Comparison of ENCODE assay signal across 8 cellular contexts in genomic region chr6:42746452-42747400, GRCh38. TPM values are rescaled to one million over a fixed set of nuclear protein-coding genes. Genes with fewer than 3 reads are reported as not detected.
DNase-seq lines count a peak whose midpoint lies in the region; ATAC-seq, FAIRE-seq and TF ChIP-seq lines count a peak whose summit lies in the region.

No MANE protein-coding gene starts in this region.

- H3K27ac ChIP-seq in A673 (ENCODE audit: low read depth, low read length, poor library complexity, severe bottlenecking): peak overlapping the region; percentile 97
- peak overlapping the region; percentile 76 for H3K27ac ChIP-seq in smooth muscle cell (ENCODE audit: low read depth)

- H3K27me3 ChIP-seq in A673 (replicated peaks; ENCODE audit: insufficient read depth, low read depth, low read length, poor library complexity) (no peaks in the 10 kb centered on the region), bronchial epithelial cell (ENCODE audit: control insufficient read depth, insufficient read depth, low read length) (no peaks in the 10 kb centered on the region), smooth muscle cell (ENCODE audit: low read depth) (no peaks in the 10 kb centered on the region)

- H3K36me3 ChIP-seq in A673 (ENCODE audit: insufficient read depth, low read length, poor library complexity, severe bottlenecking) (no peaks in the 10 kb centered on the region), bronchial epithelial cell (ENCODE audit: control insufficient read depth, insufficient read depth, low read length) (no peaks in the 10 kb centered on the region), smooth muscle cell (ENCODE audit: low read depth) (no peaks in the 10 kb centered on the region)

- WGBS in smooth muscle cell (ENCODE audit: low lambda C conversion rate): 1% methylated on average over 51 of the region's 56 CpGs

- CTCF ChIA-PET in A673 (lab: Charles Lee) (interaction anchor here (0.6 kb wide), 2 partner anchors 785 to 1624 kb away, joined by 4 to 5 read pairs; no protein-coding TSS in a partner anchor), WTC11 (lab: Charles Lee) (interaction anchor here (0.6 to 4.0 kb wide), 12 partner anchors 17 to 183 kb away, joined by 3 to 18 read pairs (median 4); partner anchors contain the start of genes RPL7L1 and UBR2)

- H3K4me2 ChIP-seq in smooth muscle cell: peak overlapping the region; percentile 96

- peak overlapping the region; percentile 100 for H3K4me3 Mint-ChIP-seq in WTC11
- peak overlapping the region; percentile 97 to 100 (median 99) for H3K4me3 Mint-ChIP-seq in immature natural killer cell

- no peak for FAIRE-seq in bronchial epithelial cell (lab: Jason Lieb, UNC)

- no peaks in the 10 kb centered on the region for H3K27me3 Mint-ChIP-seq in WTC11 (ENCODE audit: low read depth)
- peaks cover 10 to 15% (median 14%) of the 10 kb centered on the region in 3 donors for H3K27me3 Mint-ChIP-seq in immature natural killer cell (ENCODE audit: low read depth in 3 of 3)

- intact Hi-C loops in A673 (cut with micrococcal nuclease; ENCODE audit: unreplicated experiment): loop anchor here (1.0 to 2.0 kb wide), 2 partner anchors 36 to 130 kb away; partner anchors contain the start of gene BICRAL

- H3K79me2 ChIP-seq in smooth muscle cell (ENCODE audit: low read depth): peaks cover 19% of the 10 kb centered on the region

- DNase-seq in A673 (ENCODE audit: low spot score) (peak; percentile 95), NCI-H2227 (lab: John Stamatoyannopoulos, UW; ENCODE audit: unreplicated experiment) (peak; percentile 93), WTC11 (ENCODE audit: low spot score) (peak; percentile 87), bronchial epithelial cell (ENCODE audit: low read depth) (peak; percentile 85), immature natural killer cell (peak; percentile 84 to 87 (median 84)), smooth muscle cell (lab: John Stamatoyannopoulos, UW; ENCODE audit: unreplicated experiment) (peak; percentile 72)

- H3K4me1 ChIP-seq in A673 (ENCODE audit: insufficient read depth, low read length, poor library complexity, severe bottlenecking) (peaks cover 34% of the 10 kb centered on the region), smooth muscle cell (ENCODE audit: low read depth) (peaks cover 7% of the 10 kb centered on the region)

- BruUV-seq in A673 (replicated peaks; lab: Mats Ljungman, UMichigan): no TSS peak

- H3K27ac Mint-ChIP-seq in WTC11 (peak overlapping the region; percentile 87), immature natural killer cell (peak overlapping the region; percentile 95 to 100 (median 100))

- ATAC-seq in GM18867 (IDR thresholded peaks at IDR 0.05; ENCODE audit: unreplicated experiment): peak; percentile 63
- ATAC-seq in HG03097 (IDR thresholded peaks at IDR 0.05; ENCODE audit: low FRiP score, unreplicated experiment): peak; percentile 62
- ATAC-seq in WTC11: peak; percentile 79

- H3K9me3 Mint-ChIP-seq in WTC11 (no peaks in the 10 kb centered on the region), immature natural killer cell (peaks cover 0 to 14% (median 11%) of the 10 kb centered on the region in 6 donors)

- peak overlapping the region; percentile 68 for H3K9ac ChIP-seq in smooth muscle cell (ENCODE audit: low read depth)

- H3K4me3 ChIP-seq in A673 (ENCODE audit: low read depth, low read length, poor library complexity, severe bottlenecking) (peak overlapping the region; percentile 98), bronchial epithelial cell (ENCODE audit: low read depth, low read length) (peak overlapping the region; percentile 59), smooth muscle cell (peak overlapping the region; percentile 90)

- H3K36me3 Mint-ChIP-seq in WTC11 (peaks cover 2% of the 10 kb centered on the region), immature natural killer cell (peaks cover 4 to 12% (median 10%) of the 10 kb centered on the region in 3 donors)

- peaks cover 18% of the 10 kb centered on the region for H3K4me1 Mint-ChIP-seq in WTC11
- H3K4me1 Mint-ChIP-seq in immature natural killer cell: peaks cover 33 to 35% of the 10 kb centered on the region in 2 donors

- POLR2A ChIA-PET in A673 (lab: Charles Lee; ENCODE audit: low non-redundant PET): interaction anchor here (0.7 to 2.3 kb wide), 4 partner anchors 8 to 1322 kb away, joined by 3 to 40 read pairs (median 4); partner anchors contain the start of gene BICRAL
- POLR2A ChIA-PET in WTC11 (lab: Charles Lee): interaction anchor here (0.6 to 5.0 kb wide), 25 partner anchors 10 to 1496 kb away, joined by 3 to 42 read pairs (median 5); partner anchors contain the start of genes BICRAL, C6orf132 and RPL7L1

- H2AFZ ChIP-seq in smooth muscle cell (ENCODE audit: low read depth): peak overlapping the region; percentile 88

- H3F3A ChIP-seq in smooth muscle cell (ENCODE audit: low read depth): peaks cover 17% of the 10 kb centered on the region

- no peaks in the 10 kb centered on the region for H3K9me3 ChIP-seq in A673 (ENCODE audit: low read depth, low read length, poor library complexity, severe bottlenecking)
- no peaks in the 10 kb centered on the region for H3K9me3 ChIP-seq in smooth muscle cell (replicated peaks; ENCODE audit: low read depth)

- TF ChIP-seq CTCF in A673 (conservative IDR thresholded peaks at IDR 0.05; ENCODE audit: low read depth, low read length) (no peak), WTC11 (IDR thresholded peaks at IDR 0.05) (no peak), bronchial epithelial cell (IDR thresholded peaks at IDR 0.05; ENCODE audit: insufficient read depth, low read length, severe bottlenecking) (no peak), smooth muscle cell (IDR thresholded peaks at IDR 0.05; ENCODE audit: borderline replicate concordance, insufficient read depth, poor library complexity, severe bottlenecking) (no peak)

- peaks cover 16% of the 10 kb centered on the region for H4K20me1 ChIP-seq in smooth muscle cell (ENCODE audit: low read depth)

TF ChIP-seq in WTC11, 78 proteins besides CTCF, POLR2A, EP300 and RAD21 (continues in another document):
- no peak for TF ChIP-seq ATF2 (CRISPR knock-in tag; IDR thresholded peaks at IDR 0.05; ENCODE audit: borderline replicate concordance, low read depth)
- no peak for TF ChIP-seq ZNF671 (CRISPR knock-in tag; IDR thresholded peaks at IDR 0.05)
- no peak for TF ChIP-seq CREB1 (CRISPR knock-in tag; IDR thresholded peaks at IDR 0.05)
- no peak; the same call in 1 of the 2 replicates for TF ChIP-seq ARID4B (CRISPR knock-in tag; IDR thresholded peaks at IDR 0.05; ENCODE audit: borderline replicate concordance)
- no peak for TF ChIP-seq NFYB (CRISPR knock-in tag; conservative IDR thresholded peaks at IDR 0.05; ENCODE audit: low read depth)
- no peak for TF ChIP-seq NFE2L1 (CRISPR knock-in tag; IDR thresholded peaks at IDR 0.05)

RNA-seq across cellular contexts. Expression of gene TBCC, which starts 0.8 kb away (rescaled TPM):
- total RNA-seq in A673 (2021): 29.4 and 31.3 TPM in 2 replicates
- total RNA-seq in WTC11 (2021): 24.7 to 27.3 TPM (median 25.0 TPM) in 3 replicates
- 31.0 and 36.6 TPM in 2 replicates for total RNA-seq in bronchial epithelial cell
- 100 to 1,000 TPM; 109 to 140 (median 134) TPM for polyA plus RNA-seq in immature natural killer cell
- total RNA-seq in smooth muscle cell: 30.1 and 31.5 TPM in 2 replicates
- 31.8 and 41.5 TPM in 2 replicates for polyA plus RNA-seq in smooth muscle cell

RNA-seq across cellular contexts. Expression of gene PRPH2, which starts 24.3 kb away (rescaled TPM):
- total RNA-seq in A673 (2021) (0.41 and 0.46 TPM in 2 replicates), WTC11 (2021) (1.0 to 1.9 TPM (median 1.6 TPM) in 3 replicates), bronchial epithelial cell (under 0.01 TPM in 1 of 2 replicates, not detected in the other), smooth muscle cell (not detected in 2 replicates)
- polyA plus RNA-seq in immature natural killer cell (under 1 TPM in 2 of 3 donors, not detected in 1; 0.08 to 0.25 TPM), smooth muscle cell (0.07 TPM in 1 of 2 replicates, not detected in the other)

RNA-seq across cellular contexts. Expression of gene BICRAL, which starts 35.1 kb away (rescaled TPM):
- total RNA-seq in A673 (2021) (6.9 and 7.9 TPM in 2 replicates), WTC11 (2021) (9.4 to 10.3 TPM (median 9.7 TPM) in 3 replicates), bronchial epithelial cell (3.1 and 3.9 TPM in 2 replicates), smooth muscle cell (7.2 and 7.9 TPM in 2 replicates)
- polyA plus RNA-seq in immature natural killer cell (1 to 10 TPM; 1.9 to 5.3 (median 2.4) TPM), smooth muscle cell (1.4 and 2.7 TPM in 2 replicates)

Comparison
In these comparisons a context has a peak if more than half of its experiments do, and no peak if none do; other contexts are left out.
1. Peak in every context shown above with its lines: DNase-seq, ATAC-seq, H3K4me3 ChIP-seq and H3K27ac ChIP-seq.